ENCODE assay signal across 9 cellular contexts in genomic region chr18:9711361-9712129, GRCh38. TPM values are rescaled to one million over a fixed set of nuclear protein-coding genes. Genes with fewer than 3 reads are reported as not detected.
DNase-seq lines count a peak whose midpoint lies in the region; ATAC-seq and TF ChIP-seq lines count a peak whose summit lies in the region.
"Had no signal": no experiment of that assay in that cellular context is flagged by ENCODE, and none has a peak within 500 bp of the region (broad histone marks: within the 10 kb centered on the region; RNA-seq: fewer than 3 reads in every experiment).

No MANE protein-coding gene starts in this region.

- no peak overlapping the region for H3K4me3 ChIP-seq in gastrocnemius medialis

- in situ Hi-C loops in gastrocnemius medialis (cut with MboI; ENCODE audit: low sequenced_read_pairs in 4 of 4) = no loop called here

- peaks cover 12 to 18% of the 10 kb centered on the region in 2 donors for H3K4me1 Mint-ChIP-seq in effector memory CD8-positive, alpha-beta T cell (ENCODE audit: low read depth in 2 of 2)

- H3K4me3 Mint-ChIP-seq in effector memory CD8-positive, alpha-beta T cell = no peak overlapping the region

- no peak for TF ChIP-seq CTCF in gastrocnemius medialis (IDR thresholded peaks at IDR 0.05 in 4 of 5, conservative IDR thresholded peaks at IDR 0.05 in 1 of 5)

- no peaks in the 10 kb centered on the region for H3K36me3 ChIP-seq in gastrocnemius medialis

- peaks cover 18 to 21% (median 18%) of the 10 kb centered on the region in 3 donors for H3K27me3 ChIP-seq in gastrocnemius medialis

- H3K27ac Mint-ChIP-seq in effector memory CD8-positive, alpha-beta T cell = no peak overlapping the region

- H3K9me3 ChIP-seq in gastrocnemius medialis = no peaks in the 10 kb centered on the region

- no peaks in the 10 kb centered on the region for H3K9me3 Mint-ChIP-seq in effector memory CD8-positive, alpha-beta T cell

- H3K36me3 Mint-ChIP-seq in effector memory CD8-positive, alpha-beta T cell (ENCODE audit: insufficient read depth) = peaks cover 3% of the 10 kb centered on the region

- intact Hi-C loops in gastrocnemius medialis (cut with DNase I; ENCODE audit: low total_unique reads) = no loop called here

- no peak for TF ChIP-seq POLR2A in gastrocnemius medialis (IDR thresholded peaks at IDR 0.05)

- H3K27ac ChIP-seq in gastrocnemius medialis = no peak overlapping the region

- DNase-seq in CD1c-positive myeloid dendritic cell (ENCODE audit: extremely low spot score) = peak; percentile 92
- no peak for DNase-seq in effector memory CD8-positive, alpha-beta T cell
- DNase-seq in NCI-H187 treated with DMSO at 0.1 percent for 48 hours (lab: John Stamatoyannopoulos, UW) = no peak
- DNase-seq in gastrocnemius medialis = no peak
- no peak for DNase-seq in activated CD8-positive, alpha-beta memory T cell treated with anti-CD3 and anti-CD28 coated beads for 24 hours
- DNase-seq: SW 1271 had no signal

- peaks cover 8 to 9% of the 10 kb centered on the region in 2 donors for H3K4me1 ChIP-seq in gastrocnemius medialis

- ATAC-seq in GM19455 (IDR thresholded peaks at IDR 0.05; ENCODE audit: unreplicated experiment) (peak; percentile 56), HG03457 (IDR thresholded peaks at IDR 0.05; ENCODE audit: unreplicated experiment) (peak; percentile 50), gastrocnemius medialis (no peak), HG02970 (IDR thresholded peaks at IDR 0.05; ENCODE audit: low FRiP score, unreplicated experiment) (no peak)
- ATAC-seq in effector memory CD8-positive, alpha-beta T cell (replicated peaks) = peak; percentile 36

- H3K27me3 Mint-ChIP-seq in effector memory CD8-positive, alpha-beta T cell = peaks cover 79 to 94% of the 10 kb centered on the region in 2 donors

RNA-seq across cellular contexts. Expression of gene RAB31, which starts 3.4 kb away (rescaled TPM):
- total RNA-seq in gastrocnemius medialis = 1 to 10 TPM; 3.2 to 7.1 (median 4.4) TPM

Comparison
In these comparisons a context has a peak if more than half of its experiments do, and no peak if none do; other contexts are left out.
1. ATAC-seq: peak in GM19455 (single experiment), HG03457 (single experiment) and effector memory CD8-positive, alpha-beta T cell (single experiment); none in gastrocnemius medialis (0 of 2) and HG02970 (single experiment).